ENCODE assay signal across 14 cellular contexts in the genomic region with DNA sequence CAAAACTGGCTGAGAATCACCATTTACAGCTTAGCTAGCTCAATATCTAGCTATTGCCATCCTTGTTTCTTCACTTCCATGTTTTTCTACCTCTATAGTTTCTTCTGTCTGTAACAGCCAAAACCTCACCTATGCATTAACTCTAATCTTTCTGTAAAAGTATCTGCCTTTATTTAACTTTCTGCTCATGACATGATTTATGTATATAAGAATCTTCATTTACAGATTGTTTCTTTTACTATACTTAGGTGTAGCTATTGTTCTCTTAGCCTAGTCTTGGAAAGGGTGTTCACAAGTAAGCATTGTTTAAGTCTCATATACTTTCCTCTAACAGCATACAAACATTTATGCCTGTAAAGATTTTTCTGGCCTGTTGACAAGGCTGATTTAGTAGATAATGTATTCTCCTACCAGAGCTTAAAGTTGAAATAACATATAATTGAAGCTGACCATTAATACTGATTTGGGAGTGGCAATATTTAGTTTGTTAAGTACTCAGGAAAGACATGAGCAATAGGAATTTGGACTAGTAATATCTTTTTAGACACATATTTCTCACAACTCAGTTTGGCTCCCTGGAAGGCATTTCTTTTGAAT. TPM values are rescaled to one million over a fixed set of nuclear protein-coding genes. Genes with fewer than 3 reads are reported as not detected.
DNase-seq lines count a peak whose midpoint lies in the region; ATAC-seq and TF ChIP-seq lines count a peak whose summit lies in the region.
"Had no signal": no experiment of that assay in that cellular context is flagged by ENCODE, and none has a peak within 500 bp of the region (broad histone marks: within the 10 kb centered on the region; RNA-seq: fewer than 3 reads in every experiment).

No MANE protein-coding gene starts in this region.

- POLR2A ChIA-PET in activated B cell treated with CpG ODN at 0.5 μM for 24 hours (lab: Charles Lee), result interaction anchor here (1.3 kb wide), 1 partner anchor 58 kb away, joined by 4 read pairs; no protein-coding TSS in a partner anchor

- TF ChIP-seq POLR2A in right lobe of liver (IDR thresholded peaks at IDR 0.05), result no peak

- no peaks in the 10 kb centered on the region for H3K9me3 ChIP-seq in right lobe of liver

- H3K4me3 Mint-ChIP-seq in stimulated activated naive CD8-positive, alpha-beta T cell treated with anti-CD3 and anti-CD28 coated beads, Interleukin-15, Interleukin-2, amounts not matched to agents 100 ng/mL and 50 ng/mL, for 24 hours, result no peak overlapping the region
- H3K4me3 Mint-ChIP-seq in activated B cell treated with CpG ODN at 0.5 μM for 24 hours, result no peak overlapping the region
- H3K4me3 Mint-ChIP-seq: CD4-positive, alpha-beta T cell had no signal

- H3K27ac ChIP-seq in right lobe of liver, result peak overlapping the region in 2 of 3 donors; percentile 72 to 80

- CTCF ChIA-PET in activated B cell treated with CpG ODN at 0.5 μM for 24 hours (lab: Charles Lee), result no interaction called here

- peaks cover 37% of the 10 kb centered on the region for H3K4me1 Mint-ChIP-seq in stimulated activated naive CD8-positive, alpha-beta T cell treated with anti-CD3 and anti-CD28 coated beads, Interleukin-15, Interleukin-2, amounts not matched to agents 100 ng/mL and 50 ng/mL, for 24 hours (ENCODE audit: low read depth)
- H3K4me1 Mint-ChIP-seq in activated B cell treated with CpG ODN at 0.5 μM for 24 hours, result peaks cover 49% of the 10 kb centered on the region

- H3K27me3 Mint-ChIP-seq in stimulated activated naive CD8-positive, alpha-beta T cell treated with anti-CD3 and anti-CD28 coated beads, Interleukin-15, Interleukin-2, amounts not matched to agents 100 ng/mL and 50 ng/mL, for 24 hours, result no peaks in the 10 kb centered on the region
- no peaks in the 10 kb centered on the region for H3K27me3 Mint-ChIP-seq in activated B cell treated with CpG ODN at 0.5 μM for 24 hours
- H3K27me3 Mint-ChIP-seq: CD4-positive, alpha-beta T cell had no signal

- H3K9me3 Mint-ChIP-seq in stimulated activated naive CD8-positive, alpha-beta T cell treated with anti-CD3 and anti-CD28 coated beads, Interleukin-15, Interleukin-2, amounts not matched to agents 100 ng/mL and 50 ng/mL, for 24 hours, result peaks cover 4% of the 10 kb centered on the region
- peaks cover 2% of the 10 kb centered on the region for H3K9me3 Mint-ChIP-seq in activated B cell treated with CpG ODN at 0.5 μM for 24 hours

- H3K4me1 ChIP-seq in right lobe of liver, result peaks cover 0 to 43% (median 10%) of the 10 kb centered on the region in 4 donors

- ATAC-seq in stimulated activated naive CD8-positive, alpha-beta T cell treated with anti-CD3 and anti-CD28 coated beads, Interleukin-15, Interleukin-2, amounts not matched to agents 100 U/mL and 50 U/mL, for 24 hours, result no peak
- ATAC-seq in activated B cell treated with CpG ODN at 0.5 μM for 24 hours (ENCODE audit: low read depth) (no peak), right lobe of liver (no peak), HG03097 (IDR thresholded peaks at IDR 0.05; ENCODE audit: low FRiP score, unreplicated experiment) (no peak), GM18867 (IDR thresholded peaks at IDR 0.05; ENCODE audit: unreplicated experiment) (no peak)

- H3K27ac Mint-ChIP-seq in stimulated activated naive CD8-positive, alpha-beta T cell treated with anti-CD3 and anti-CD28 coated beads, Interleukin-15, Interleukin-2, amounts not matched to agents 100 ng/mL and 50 ng/mL, for 24 hours, result peak overlapping the region; percentile 88
- peak overlapping the region; percentile 36 for H3K27ac Mint-ChIP-seq in activated B cell treated with CpG ODN at 0.5 μM for 24 hours
- H3K27ac Mint-ChIP-seq: CD4-positive, alpha-beta T cell had no signal

- H3K4me3 ChIP-seq in right lobe of liver, result no peak overlapping the region

- intact Hi-C loops in activated B cell treated with CpG ODN at 0.5 μM for 24 hours (cut with micrococcal nuclease), result loop anchor here (2.0 kb wide), 2 partner anchors 36 to 60 kb away; no protein-coding TSS in a partner anchor
- intact Hi-C loops in right lobe of liver (cut with DNase I), result no loop called here

- peaks cover 33% of the 10 kb centered on the region for H3K36me3 Mint-ChIP-seq in stimulated activated naive CD8-positive, alpha-beta T cell treated with anti-CD3 and anti-CD28 coated beads, Interleukin-15, Interleukin-2, amounts not matched to agents 100 ng/mL and 50 ng/mL, for 24 hours (ENCODE audit: low read depth)
- H3K36me3 Mint-ChIP-seq in activated B cell treated with CpG ODN at 0.5 μM for 24 hours (ENCODE audit: low read depth), result peaks cover 2% of the 10 kb centered on the region

- no peak for TF ChIP-seq CTCF in activated B cell treated with CpG ODN at 0.5 μM for 24 hours (IDR thresholded peaks at IDR 0.05)
- TF ChIP-seq CTCF in right lobe of liver (IDR thresholded peaks at IDR 0.05), result no peak

- no peak for DNase-seq in stimulated activated naive CD8-positive, alpha-beta T cell treated with anti-CD3 and anti-CD28 coated beads, Interleukin-15, Interleukin-2, amounts not matched to agents 100 U/mL and 50 U/mL, for 24 hours
- DNase-seq in activated B cell treated with CpG ODN at 0.5 μM for 24 hours, result no peak
- no peak for DNase-seq in right lobe of liver
- no peak for DNase-seq in NCI-H345 (lab: John Stamatoyannopoulos, UW)
- DNase-seq in NCI-H2171 (lab: John Stamatoyannopoulos, UW), result no peak
- DNase-seq: CD4-positive, alpha-beta T cell; central memory CD4-positive, alpha-beta T cell; kidney; NCI-H1048; NCI-H526 treated with DMSO at 0.1 percent for 48 hours; substantia nigra had no signal

- H3K27me3 ChIP-seq in right lobe of liver, result no peaks in the 10 kb centered on the region

- no peaks in the 10 kb centered on the region for H3K36me3 ChIP-seq in right lobe of liver

RNA-seq across cellular contexts. Expression of a gene that starts 9.4 kb away (rescaled TPM):
- total RNA-seq in activated B cell treated with CpG ODN at 0.5 μM for 24 hours (1.4 and 1.5 TPM in 2 replicates), right lobe of liver (10 to 100 TPM in 1 of 6 experiments, 1 to 10 TPM in 4, under 1 TPM in 1; 0.97 to 10.8 (median 3.6) TPM)
